16 cellular contexts compared by ENCODE assay signal in the genomic region with DNA sequence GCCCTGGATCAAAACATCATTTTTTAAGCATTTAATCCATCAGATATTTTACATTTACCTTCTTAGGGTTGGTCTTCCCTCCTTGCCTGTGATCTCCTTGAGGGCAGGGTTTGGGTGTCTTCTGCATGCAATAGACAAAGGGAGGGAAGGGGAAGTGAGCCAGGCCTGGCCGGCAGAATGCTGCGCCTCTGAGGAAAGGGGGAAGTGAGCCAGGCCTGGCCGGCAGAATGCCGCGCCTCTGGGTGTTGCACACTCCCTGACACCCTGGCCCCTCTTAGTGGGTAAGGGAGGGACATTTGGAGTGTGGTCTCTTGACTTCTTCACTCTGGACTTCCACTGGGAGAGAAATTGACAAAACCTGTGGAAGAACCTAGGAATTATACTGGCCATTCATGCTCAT. TPM values are rescaled to one million over a fixed set of nuclear protein-coding genes. Genes with fewer than 3 reads are reported as not detected.
DNase-seq lines count a peak whose midpoint lies in the region; ATAC-seq, FAIRE-seq and TF ChIP-seq lines count a peak whose summit lies in the region.
"Had no signal": no experiment of that assay in that cellular context is flagged by ENCODE, and none has a peak within 500 bp of the region (broad histone marks: within the 10 kb centered on the region; RNA-seq: fewer than 3 reads in every experiment).

No MANE protein-coding gene starts in this region.

- H3K9me3 ChIP-seq in small intestine (ENCODE audit: control insufficient read depth, low read depth), result no peaks in the 10 kb centered on the region
- H3K9me3 ChIP-seq: BE2C had no signal

- H3K4me1 Mint-ChIP-seq in endothelial cell (ENCODE audit: unreplicated experiment) (no peaks in the 10 kb centered on the region), neural crest cell (peaks cover 9% of the 10 kb centered on the region)

- no peaks in the 10 kb centered on the region for H3K9me3 Mint-ChIP-seq in endothelial cell (ENCODE audit: unreplicated experiment)
- H3K9me3 Mint-ChIP-seq in neural crest cell, result peaks cover 4% of the 10 kb centered on the region
- H3K9me3 Mint-ChIP-seq: activated naive CD4-positive, alpha-beta T cell treated with anti-CD3 and anti-CD28 coated beads for 36 hours had no signal

- H3K4me3 Mint-ChIP-seq in endothelial cell (ENCODE audit: unreplicated experiment), result no peak overlapping the region
- no peak overlapping the region for H3K4me3 Mint-ChIP-seq in neural crest cell
- H3K4me3 Mint-ChIP-seq: activated naive CD4-positive, alpha-beta T cell treated with anti-CD3 and anti-CD28 coated beads for 36 hours had no signal

- peak; percentile 49 for DNase-seq in GF-D8 (lab: John Stamatoyannopoulos, UW)
- peak; percentile 90 for DNase-seq in NOMO-1 (lab: John Stamatoyannopoulos, UW; ENCODE audit: unreplicated experiment in 2 of 2)
- DNase-seq in endothelial cell (ENCODE audit: low spot score), result no peak
- DNase-seq in neural crest cell (ENCODE audit: low read depth, low spot score), result no peak
- no peak for DNase-seq in small intestine
- DNase-seq: activated naive CD4-positive, alpha-beta T cell treated with anti-CD3 and anti-CD28 coated beads for 36 hours; BE2C; glutamatergic neuron; NCI-H146; RPMI8226; stimulated activated CD4-positive, alpha-beta T cell treated with anti-CD3 and anti-CD28 coated beads, Interleukin-4, amount 100 ng/mL, for 24 hours; stimulated activated naive CD4-positive, alpha-beta T cell treated with Interleukin-2 at 50 U/mL for 16 hours had no signal

- peaks cover 3% of the 10 kb centered on the region for H3K27me3 Mint-ChIP-seq in endothelial cell (ENCODE audit: unreplicated experiment)
- H3K27me3 Mint-ChIP-seq in neural crest cell (ENCODE audit: low read depth), result no peaks in the 10 kb centered on the region

- no peak for FAIRE-seq in small intestine (lab: Jason Lieb, UNC)

- H3K27ac Mint-ChIP-seq in endothelial cell (ENCODE audit: unreplicated experiment) (peak overlapping the region; percentile 39), neural crest cell (ENCODE audit: unreplicated experiment) (peak overlapping the region; percentile 65)
- H3K27ac Mint-ChIP-seq: activated naive CD4-positive, alpha-beta T cell treated with anti-CD3 and anti-CD28 coated beads for 36 hours had no signal

- 75 to 98% (median 83%) methylated on average over 5 of the region's 5 CpGs for WGBS in small intestine, 3 donors

- no peak for ATAC-seq in HG03571 (IDR thresholded peaks at IDR 0.05; ENCODE audit: unreplicated experiment)
- ATAC-seq in HG03139 (IDR thresholded peaks at IDR 0.05; ENCODE audit: unreplicated experiment), result no peak
- ATAC-seq in GM21390 (IDR thresholded peaks at IDR 0.05; ENCODE audit: unreplicated experiment), result no peak
- ATAC-seq: HCT116 had no signal

- no peak overlapping the region for H3K4me3 ChIP-seq in small intestine (ENCODE audit: low read depth in 1 of 2, low read length in 2 of 2)

- peaks cover 56% of the 10 kb centered on the region for H3K36me3 Mint-ChIP-seq in endothelial cell (ENCODE audit: low read depth, unreplicated experiment)
- peaks cover 43% of the 10 kb centered on the region for H3K36me3 Mint-ChIP-seq in neural crest cell (ENCODE audit: low read depth)

- H3K27ac ChIP-seq in small intestine (ENCODE audit: low read depth in 1 of 2, low read length in 1 of 2), result no peak overlapping the region

- no peaks in the 10 kb centered on the region for H3K4me1 ChIP-seq in small intestine (ENCODE audit: control insufficient read depth in 2 of 2, insufficient read depth in 1 of 2, low read depth in 1 of 2, low read length in 1 of 2)
- H3K4me1 ChIP-seq: BE2C had no signal

- H3K27me3 ChIP-seq in small intestine (ENCODE audit: control insufficient read depth in 2 of 2, insufficient read depth in 2 of 2, low read length in 2 of 2), result no peaks in the 10 kb centered on the region
- H3K27me3 ChIP-seq: BE2C had no signal

- TF ChIP-seq CTCF in endothelial cell (IDR thresholded peaks at IDR 0.05; ENCODE audit: unreplicated experiment) (no peak), neural crest cell (conservative IDR thresholded peaks at IDR 0.05) (no peak)

- H3K36me3 ChIP-seq in small intestine (ENCODE audit: control insufficient read depth in 2 of 2, insufficient read depth in 2 of 2, low read length in 2 of 2), result peaks cover 35 to 38% of the 10 kb centered on the region in 2 donors
- H3K36me3 ChIP-seq: BE2C had no signal

RNA-seq across cellular contexts. Expression of a gene that starts 12.4 kb away (rescaled TPM):
- total RNA-seq in endothelial cell (ENCODE audit: unreplicated experiment) (91.7 TPM), neural crest cell (107 and 114 TPM in 2 replicates)
- 10 to 100 TPM; 43.6 to 77.0 (median 48.4) TPM for polyA plus RNA-seq in small intestine

RNA-seq across cellular contexts. Expression of a gene that starts 53.9 kb away (rescaled TPM):
- total RNA-seq in endothelial cell (ENCODE audit: unreplicated experiment) (35.4 TPM), neural crest cell (2.7 and 3.3 TPM in 2 replicates)
- polyA plus RNA-seq in small intestine, result 10 to 100 TPM; 10.5 to 68.7 (median 17.6) TPM

Comparison
In these comparisons a context has a peak if more than half of its experiments do, and no peak if none do; other contexts are left out.
1. DNase-seq: peak in GF-D8 (single experiment) and NOMO-1 (2 of 2); none in endothelial cell (single experiment), neural crest cell (single experiment) and small intestine (single experiment).